In the genomic region with DNA sequence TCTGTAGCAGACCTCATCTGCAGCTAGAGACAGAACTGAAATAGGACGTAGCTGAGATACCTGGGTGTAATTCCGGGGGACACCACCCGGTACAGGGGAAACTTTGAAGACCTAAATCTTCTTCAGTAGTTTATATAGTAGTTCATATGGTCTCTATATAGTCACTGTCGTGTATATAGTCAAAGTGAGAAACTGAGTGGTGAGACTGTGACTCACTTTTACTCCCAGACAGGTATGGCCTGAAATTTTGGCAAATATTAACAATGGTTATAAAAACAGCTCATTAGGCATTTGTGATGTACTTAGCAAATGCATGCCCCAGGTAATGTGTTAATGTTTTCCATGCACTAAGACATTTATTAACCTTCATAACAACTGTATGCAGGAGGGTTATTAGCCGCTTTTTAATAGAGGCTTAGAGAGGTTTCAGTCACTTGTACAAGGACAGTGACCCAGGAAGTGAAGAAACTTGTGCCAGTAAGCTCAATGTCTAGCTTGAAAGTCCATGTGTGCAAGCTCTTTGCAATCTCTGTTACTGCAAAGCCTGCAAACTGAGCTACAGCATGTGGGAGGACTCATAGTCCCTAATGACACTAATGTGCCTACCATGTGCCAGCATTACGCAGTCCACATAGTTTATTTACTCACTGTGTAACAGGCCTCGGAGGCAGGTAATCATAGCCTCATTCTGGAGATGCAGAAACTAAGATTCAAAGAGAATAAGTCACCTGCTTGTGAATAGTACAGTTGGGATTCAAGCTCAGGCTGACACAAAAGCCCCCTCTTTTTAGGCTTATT, we compare ENCODE assay signal across 21 cellular contexts.
A peak's percentile ranks its signal among the peaks of the same experiment; 100 is the strongest.
DNase-seq lines count a peak whose midpoint lies in the region; ATAC-seq, FAIRE-seq and TF ChIP-seq lines count a peak whose summit lies in the region.
"Had no signal": no experiment of that assay in that cellular context is flagged by ENCODE, and none has a peak within 500 bp of the region (broad histone marks: within the 10 kb centered on the region; RNA-seq: fewer than 3 reads in every experiment).

No MANE protein-coding gene starts in this region.

- no peak for FAIRE-seq in H54 (lab: Jason Lieb, UNC)
- FAIRE-seq: frontal cortex, kidney had no signal

- no peak for TF ChIP-seq POLR2A in H54 (IDR thresholded peaks at IDR 0.05; ENCODE audit: low read depth, low read length)

- DNase-seq in kidney tubule cell (ENCODE audit: low spot score) (peak; percentile 76), GOT3 (lab: John Stamatoyannopoulos, UW) (no peak), H54 (ENCODE audit: insufficient read length, low spot score) (no peak)
- DNase-seq in activated effector memory CD4-positive, alpha-beta T cell treated with Interleukin-2 at 50 U/mL for 16 hours, result no peak
- DNase-seq: ACHN; activated CD4-positive, alpha-beta T cell treated with anti-CD3 and anti-CD28 coated beads for 4 hours; C1 segment of cervical spinal cord; cerebellar nuclear complex; EL; erythroblast; NCI-H2171 treated with DMSO at 0.1 percent for 48 hours; ovary; PC-3; SHP77 treated with DMSO at 0.1 percent for 48 hours had no signal

- ATAC-seq in GM18867 (IDR thresholded peaks at IDR 0.05; ENCODE audit: unreplicated experiment), result peak; percentile 36
- ATAC-seq in GM21619 (IDR thresholded peaks at IDR 0.05; ENCODE audit: unreplicated experiment), result peak; percentile 72
- ATAC-seq in HG03432 (IDR thresholded peaks at IDR 0.05; ENCODE audit: unreplicated experiment), result peak; percentile 69
- no peak for ATAC-seq in GM21526 (IDR thresholded peaks at IDR 0.05; ENCODE audit: low FRiP score, unreplicated experiment)
- ATAC-seq: PC-3, sciatic nerve had no signal
